1 cellular context compared by ENCODE assay signal in the genomic region with DNA sequence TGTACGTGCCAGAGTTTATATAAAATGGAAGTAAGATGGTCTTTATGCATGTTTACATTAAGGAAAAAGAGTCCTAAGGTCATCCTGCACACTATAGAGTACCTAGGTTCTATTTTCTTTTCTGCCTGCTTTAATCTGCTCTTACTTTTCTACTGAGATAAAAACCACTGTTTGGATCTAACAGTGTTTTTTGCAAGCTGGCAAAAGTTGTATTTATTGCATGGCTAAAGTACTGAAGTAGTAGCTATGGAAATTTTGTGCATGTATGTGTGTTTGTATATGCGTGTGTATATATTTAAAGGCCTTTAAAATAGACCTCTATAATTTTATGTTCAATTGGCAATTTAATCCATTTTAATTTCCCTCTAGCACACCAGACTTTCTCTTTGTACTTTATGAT.
TF ChIP-seq lines count a peak whose summit lies in the region.

No MANE protein-coding gene starts in this region.

TF ChIP-seq in K562, 482 proteins besides CTCF, POLR2A, EP300 and RAD21:
- TF ChIP-seq, protein P1, sequence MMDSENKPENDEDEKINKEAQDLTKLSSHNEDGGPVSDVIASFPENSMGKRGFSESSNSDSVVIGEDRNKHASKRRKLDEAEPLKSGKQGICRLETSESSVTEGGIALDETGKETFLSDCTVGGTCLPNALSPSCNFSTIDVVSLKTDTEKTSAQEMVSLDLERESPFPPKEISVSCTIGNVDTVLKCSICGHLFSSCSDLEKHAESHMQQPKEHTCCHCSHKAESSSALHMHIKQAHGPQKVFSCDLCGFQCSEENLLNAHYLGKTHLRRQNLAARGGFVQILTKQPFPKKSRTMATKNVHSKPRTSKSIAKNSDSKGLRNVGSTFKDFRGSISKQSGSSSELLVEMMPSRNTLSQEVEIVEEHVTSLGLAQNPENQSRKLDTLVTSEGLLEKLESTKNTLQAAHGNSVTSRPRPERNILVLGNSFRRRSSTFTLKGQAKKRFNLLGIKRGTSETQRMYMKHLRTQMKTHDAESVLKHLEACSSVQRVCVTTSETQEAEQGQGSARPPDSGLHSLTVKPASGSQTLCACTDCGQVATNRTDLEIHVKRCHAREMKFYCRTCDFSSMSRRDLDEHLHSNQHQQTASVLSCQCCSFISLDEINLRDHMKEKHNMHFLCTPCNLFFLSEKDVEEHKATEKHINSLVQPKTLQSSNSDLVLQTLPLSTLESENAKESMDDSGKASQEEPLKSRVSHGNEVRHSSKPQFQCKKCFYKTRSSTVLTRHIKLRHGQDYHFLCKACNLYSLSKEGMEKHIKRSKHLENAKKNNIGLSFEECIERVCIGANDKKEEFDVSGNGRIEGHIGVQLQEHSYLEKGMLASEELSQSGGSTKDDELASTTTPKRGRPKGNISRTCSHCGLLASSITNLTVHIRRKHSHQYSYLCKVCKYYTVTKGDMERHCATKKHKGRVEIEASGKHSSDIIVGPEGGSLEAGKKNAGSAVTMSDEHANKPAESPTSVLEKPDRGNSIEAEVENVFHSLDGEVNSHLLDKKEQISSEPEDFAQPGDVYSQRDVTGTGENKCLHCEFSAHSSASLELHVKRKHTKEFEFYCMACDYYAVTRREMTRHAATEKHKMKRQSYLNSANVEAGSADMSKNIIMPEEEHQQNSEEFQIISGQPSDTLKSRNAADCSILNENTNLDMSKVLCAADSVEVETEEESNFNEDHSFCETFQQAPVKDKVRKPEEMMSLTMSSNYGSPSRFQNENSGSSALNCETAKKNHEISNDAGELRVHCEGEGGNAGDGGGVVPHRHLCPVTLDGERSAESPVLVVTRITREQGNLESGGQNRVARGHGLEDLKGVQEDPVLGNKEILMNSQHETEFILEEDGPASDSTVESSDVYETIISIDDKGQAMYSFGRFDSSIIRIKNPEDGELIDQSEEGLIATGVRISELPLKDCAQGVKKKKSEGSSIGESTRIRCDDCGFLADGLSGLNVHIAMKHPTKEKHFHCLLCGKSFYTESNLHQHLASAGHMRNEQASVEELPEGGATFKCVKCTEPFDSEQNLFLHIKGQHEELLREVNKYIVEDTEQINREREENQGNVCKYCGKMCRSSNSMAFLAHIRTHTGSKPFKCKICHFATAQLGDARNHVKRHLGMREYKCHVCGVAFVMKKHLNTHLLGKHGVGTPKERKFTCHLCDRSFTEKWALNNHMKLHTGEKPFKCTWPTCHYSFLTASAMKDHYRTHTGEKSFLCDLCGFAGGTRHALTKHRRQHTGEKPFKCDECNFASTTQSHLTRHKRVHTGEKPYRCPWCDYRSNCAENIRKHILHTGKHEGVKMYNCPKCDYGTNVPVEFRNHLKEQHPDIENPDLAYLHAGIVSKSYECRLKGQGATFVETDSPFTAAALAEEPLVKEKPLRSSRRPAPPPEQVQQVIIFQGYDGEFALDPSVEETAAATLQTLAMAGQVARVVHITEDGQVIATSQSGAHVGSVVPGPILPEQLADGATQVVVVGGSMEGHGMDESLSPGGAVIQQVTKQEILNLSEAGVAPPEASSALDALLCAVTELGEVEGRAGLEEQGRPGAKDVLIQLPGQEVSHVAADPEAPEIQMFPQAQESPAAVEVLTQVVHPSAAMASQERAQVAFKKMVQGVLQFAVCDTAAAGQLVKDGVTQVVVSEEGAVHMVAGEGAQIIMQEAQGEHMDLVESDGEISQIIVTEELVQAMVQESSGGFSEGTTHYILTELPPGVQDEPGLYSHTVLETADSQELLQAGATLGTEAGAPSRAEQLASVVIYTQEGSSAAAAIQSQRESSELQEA (IDR thresholded peaks at IDR 0.05; ENCODE audit: low read depth): no peak
- TF ChIP-seq, protein P2, sequence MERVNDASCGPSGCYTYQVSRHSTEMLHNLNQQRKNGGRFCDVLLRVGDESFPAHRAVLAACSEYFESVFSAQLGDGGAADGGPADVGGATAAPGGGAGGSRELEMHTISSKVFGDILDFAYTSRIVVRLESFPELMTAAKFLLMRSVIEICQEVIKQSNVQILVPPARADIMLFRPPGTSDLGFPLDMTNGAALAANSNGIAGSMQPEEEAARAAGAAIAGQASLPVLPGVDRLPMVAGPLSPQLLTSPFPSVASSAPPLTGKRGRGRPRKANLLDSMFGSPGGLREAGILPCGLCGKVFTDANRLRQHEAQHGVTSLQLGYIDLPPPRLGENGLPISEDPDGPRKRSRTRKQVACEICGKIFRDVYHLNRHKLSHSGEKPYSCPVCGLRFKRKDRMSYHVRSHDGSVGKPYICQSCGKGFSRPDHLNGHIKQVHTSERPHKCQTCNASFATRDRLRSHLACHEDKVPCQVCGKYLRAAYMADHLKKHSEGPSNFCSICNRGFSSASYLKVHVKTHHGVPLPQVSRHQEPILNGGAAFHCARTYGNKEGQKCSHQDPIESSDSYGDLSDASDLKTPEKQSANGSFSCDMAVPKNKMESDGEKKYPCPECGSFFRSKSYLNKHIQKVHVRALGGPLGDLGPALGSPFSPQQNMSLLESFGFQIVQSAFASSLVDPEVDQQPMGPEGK (CRISPR knock-in tag; IDR thresholded peaks at IDR 0.05; ENCODE audit: borderline replicate concordance): no peak
- TF ChIP-seq, protein P3, sequence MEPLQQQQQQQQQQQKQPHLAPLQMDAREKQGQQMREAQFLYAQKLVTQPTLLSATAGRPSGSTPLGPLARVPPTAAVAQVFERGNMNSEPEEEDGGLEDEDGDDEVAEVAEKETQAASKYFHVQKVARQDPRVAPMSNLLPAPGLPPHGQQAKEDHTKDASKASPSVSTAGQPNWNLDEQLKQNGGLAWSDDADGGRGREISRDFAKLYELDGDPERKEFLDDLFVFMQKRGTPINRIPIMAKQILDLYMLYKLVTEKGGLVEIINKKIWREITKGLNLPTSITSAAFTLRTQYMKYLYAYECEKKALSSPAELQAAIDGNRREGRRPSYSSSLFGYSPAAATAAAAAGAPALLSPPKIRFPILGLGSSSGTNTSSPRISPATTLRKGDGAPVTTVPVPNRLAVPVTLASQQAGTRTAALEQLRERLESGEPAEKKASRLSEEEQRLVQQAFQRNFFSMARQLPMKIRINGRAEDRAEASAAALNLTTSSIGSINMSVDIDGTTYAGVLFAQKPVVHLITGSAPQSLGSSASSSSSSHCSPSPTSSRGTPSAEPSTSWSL (CRISPR knock-in tag; IDR thresholded peaks at IDR 0.05; ENCODE audit: borderline replicate concordance): no peak
- peak; percentile 35 for TF ChIP-seq MAFG (tag; conservative IDR thresholded peaks at IDR 0.05)
- TF ChIP-seq C11orf30 (IDR thresholded peaks at IDR 0.05; ENCODE audit: low read depth): peak; percentile 51; the same call in 1 of the 2 replicates
- peak; percentile 60 for TF ChIP-seq ZNF316 (IDR thresholded peaks at IDR 0.05)
- peak; percentile 11; the same call in 1 of the 2 replicates for TF ChIP-seq MAFK (IDR thresholded peaks at IDR 0.05; ENCODE audit: low read length)
- TF ChIP-seq ZNF174 (CRISPR knock-in tag; IDR thresholded peaks at IDR 0.05): no peak
- no peak for TF ChIP-seq NFE2L1 (tag; IDR thresholded peaks at IDR 0.05; ENCODE audit: borderline replicate concordance, low read depth)
- TF ChIP-seq SP1 (CRISPR knock-in tag; IDR thresholded peaks at IDR 0.05): no peak
TF ChIP-seq in K562: peak in this region for 4.
